Comparison of ENCODE assay signal across 8 cellular contexts in the genomic region with DNA sequence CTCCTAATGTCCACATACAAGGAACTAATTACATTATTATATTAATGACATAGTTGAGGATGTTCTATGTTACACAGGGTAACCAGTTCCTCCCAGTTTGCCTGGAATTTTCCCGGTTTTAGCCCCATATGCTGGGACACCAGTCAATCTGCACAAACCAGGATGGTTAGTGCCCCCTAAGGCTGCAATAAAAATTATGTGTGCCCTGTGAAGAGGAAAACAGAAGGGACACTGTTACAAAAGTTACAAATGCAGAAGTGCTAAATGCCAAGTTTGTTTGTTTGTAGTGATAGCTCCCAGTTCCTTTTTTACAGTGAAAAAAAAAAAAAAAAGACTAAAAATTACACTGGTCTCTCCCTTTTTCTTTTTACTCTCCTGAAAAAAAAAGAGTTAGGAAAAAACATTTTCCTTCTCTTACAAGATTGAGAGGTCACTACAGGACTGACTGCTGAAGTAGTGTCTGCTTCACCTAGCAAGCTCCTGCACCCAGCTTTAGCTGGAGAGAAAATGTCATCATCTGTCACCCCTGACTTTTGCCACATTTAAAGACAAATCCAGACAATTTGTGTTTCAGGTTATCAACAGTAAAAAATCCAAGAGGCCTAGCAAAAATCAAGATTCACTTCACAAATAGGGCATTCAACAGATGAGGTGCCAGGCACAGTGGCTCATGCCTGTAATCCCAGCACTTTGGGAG. TPM values are rescaled to one million over a fixed set of nuclear protein-coding genes. Genes with fewer than 3 reads are reported as not detected.
DNase-seq lines count a peak whose midpoint lies in the region; ATAC-seq and TF ChIP-seq lines count a peak whose summit lies in the region.

No MANE protein-coding gene starts in this region.

- peaks cover 36% of the 10 kb centered on the region for H3K36me3 Mint-ChIP-seq in T-helper 1 cell treated with Interleukin-12 subunit alpha and Interleukin-12 subunit beta and Interleukin-4 antibody, amounts not matched to agents 30 μg/mL and 1 μg/mL, for 36 hours (ENCODE audit: low read depth)
- peaks cover 30% of the 10 kb centered on the region for H3K36me3 Mint-ChIP-seq in effector memory CD8-positive, alpha-beta T cell (ENCODE audit: insufficient read depth)

- no peaks in the 10 kb centered on the region for H3K27me3 ChIP-seq in Peyer's patch
- H3K27me3 ChIP-seq in stomach smooth muscle (ENCODE audit: control insufficient read depth in 1 of 2, insufficient read depth in 2 of 2, low read length in 2 of 2): no peaks in the 10 kb centered on the region

- peaks cover 64% of the 10 kb centered on the region for H3K4me1 Mint-ChIP-seq in T-helper 1 cell treated with Interleukin-12 subunit alpha and Interleukin-12 subunit beta and Interleukin-4 antibody, amounts not matched to agents 30 μg/mL and 1 μg/mL, for 36 hours (ENCODE audit: low read depth)
- peaks cover 52 to 70% of the 10 kb centered on the region in 2 donors for H3K4me1 Mint-ChIP-seq in effector memory CD8-positive, alpha-beta T cell (ENCODE audit: low read depth in 2 of 2)

- DNase-seq in T-helper 1 cell: no peak
- DNase-seq in Peyer's patch: no peak
- DNase-seq in effector memory CD8-positive, alpha-beta T cell: no peak
- no peak for DNase-seq in DMS153 (lab: John Stamatoyannopoulos, UW)

- no peak for TF ChIP-seq POLR2A in Peyer's patch (IDR thresholded peaks at IDR 0.05)

- H3K27me3 Mint-ChIP-seq in T-helper 1 cell treated with Interleukin-12 subunit alpha and Interleukin-12 subunit beta and Interleukin-4 antibody, amounts not matched to agents 30 μg/mL and 1 μg/mL, for 36 hours (ENCODE audit: low read depth): no peaks in the 10 kb centered on the region
- no peaks in the 10 kb centered on the region for H3K27me3 Mint-ChIP-seq in effector memory CD8-positive, alpha-beta T cell

- peak overlapping the region; percentile 85 to 94 (median 90) for H3K27ac ChIP-seq in Peyer's patch
- H3K27ac ChIP-seq in stomach smooth muscle (ENCODE audit: low read length): peak overlapping the region; percentile 18

- H3K27ac Mint-ChIP-seq in T-helper 1 cell treated with Interleukin-12 subunit alpha and Interleukin-12 subunit beta and Interleukin-4 antibody, amounts not matched to agents 30 μg/mL and 1 μg/mL, for 36 hours: peak overlapping the region; percentile 85
- H3K27ac Mint-ChIP-seq in effector memory CD8-positive, alpha-beta T cell: peak overlapping the region; percentile 90 to 93

- peak overlapping the region; percentile 91 for H3K4me3 Mint-ChIP-seq in T-helper 1 cell treated with Interleukin-12 subunit alpha and Interleukin-12 subunit beta and Interleukin-4 antibody, amounts not matched to agents 30 μg/mL and 1 μg/mL, for 36 hours
- peak overlapping the region; percentile 92 to 93 for H3K4me3 Mint-ChIP-seq in effector memory CD8-positive, alpha-beta T cell

- H3K9me3 ChIP-seq in Peyer's patch (no peaks in the 10 kb centered on the region), stomach smooth muscle (ENCODE audit: control insufficient read depth in 2 of 2, low read length in 2 of 2) (no peaks in the 10 kb centered on the region)

- H3K4me3 ChIP-seq in Peyer's patch (peak overlapping the region in 2 of 4 donors; percentile 72), stomach smooth muscle (ENCODE audit: low read length in 2 of 2) (no peak overlapping the region)

- TF ChIP-seq CTCF in Peyer's patch (IDR thresholded peaks at IDR 0.05): peak in 1 of 6 experiments; percentile 11

- no peak overlapping the region for H3K9ac ChIP-seq in stomach smooth muscle (ENCODE audit: low read length in 2 of 2)

- no peaks in the 10 kb centered on the region for H3K36me3 ChIP-seq in Peyer's patch
- no peaks in the 10 kb centered on the region for H3K36me3 ChIP-seq in stomach smooth muscle (ENCODE audit: control insufficient read depth in 2 of 2, insufficient read depth in 2 of 2, low read length in 2 of 2)

- H3K4me1 ChIP-seq in Peyer's patch (peaks cover 0 to 21% (median 0%) of the 10 kb centered on the region in 4 donors), stomach smooth muscle (ENCODE audit: control insufficient read depth, insufficient read depth, low read length) (peaks cover 21% of the 10 kb centered on the region)

- no peak for ATAC-seq in effector memory CD8-positive, alpha-beta T cell (replicated peaks)
- no peak for ATAC-seq in HG03175 (IDR thresholded peaks at IDR 0.05; ENCODE audit: unreplicated experiment)
- no peak for ATAC-seq in GM19328 (IDR thresholded peaks at IDR 0.05; ENCODE audit: unreplicated experiment)

- no peaks in the 10 kb centered on the region for H3K9me3 Mint-ChIP-seq in T-helper 1 cell treated with Interleukin-12 subunit alpha and Interleukin-12 subunit beta and Interleukin-4 antibody, amounts not matched to agents 30 μg/mL and 1 μg/mL, for 36 hours
- no peaks in the 10 kb centered on the region for H3K9me3 Mint-ChIP-seq in effector memory CD8-positive, alpha-beta T cell

RNA-seq across cellular contexts. Expression of a gene that starts 3.2 kb away (rescaled TPM):
- total RNA-seq in Peyer's patch: 100 to 1,000 TPM in 1 of 4 donors, 10 to 100 TPM in 3; 24.8 to 215 (median 32.0) TPM
